ENCODE assay signal across 19 cellular contexts in the genomic region with DNA sequence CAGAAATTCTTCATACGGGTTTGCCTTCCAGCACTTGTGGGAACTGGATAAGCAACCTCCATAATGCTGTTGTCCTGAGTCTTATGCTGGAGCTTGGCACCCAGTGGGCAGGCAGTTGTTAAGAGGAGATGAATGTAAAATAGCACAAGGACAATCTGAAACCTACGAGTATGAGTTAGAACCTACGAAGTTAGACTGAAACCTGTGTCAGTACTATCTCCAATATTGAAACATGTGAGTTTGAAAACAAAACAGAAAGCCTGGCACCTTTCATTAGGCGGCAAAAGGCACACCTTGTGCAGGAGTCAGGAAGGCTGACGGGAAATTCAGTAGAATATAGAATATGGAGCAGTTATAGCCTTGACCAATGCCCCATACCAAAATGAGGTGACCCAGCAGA.
"Had no signal": no experiment of that assay in that cellular context is flagged by ENCODE, and none has a peak within 500 bp of the region (broad histone marks: within the 10 kb centered on the region; RNA-seq: fewer than 3 reads in every experiment).

No MANE protein-coding gene starts in this region.

- H3K27ac Mint-ChIP-seq: naive thymus-derived CD8-positive, alpha-beta T cell had no signal

- H3K4me3 ChIP-seq: dorsolateral prefrontal cortex, esophagus muscularis mucosa, gastrocnemius medialis, heart right ventricle, mucosa of descending colon, ovary, smooth muscle cell had no signal

- H3K36me3 Mint-ChIP-seq: naive thymus-derived CD8-positive, alpha-beta T cell had no signal

- H3K4me3 Mint-ChIP-seq: naive thymus-derived CD8-positive, alpha-beta T cell had no signal

- H3K4me2 ChIP-seq: smooth muscle cell had no signal

- H3K4me1 ChIP-seq: esophagus muscularis mucosa, gastrocnemius medialis, heart right ventricle had no signal

- H3K9me3 ChIP-seq: esophagus muscularis mucosa, gastrocnemius medialis, heart right ventricle, mucosa of descending colon, ovary had no signal

- ATAC-seq: gastrocnemius medialis; heart right ventricle; left lobe of liver; mucosa of descending colon; naive thymus-derived CD8-positive, alpha-beta T cell; right cardiac atrium had no signal

- H3K36me3 ChIP-seq: esophagus muscularis mucosa, gastrocnemius medialis, heart right ventricle, ovary had no signal

- DNase-seq: cortex of kidney; dorsolateral prefrontal cortex; effector memory CD4-positive, alpha-beta T cell; gastrocnemius medialis; heart right ventricle; hypothalamus; mucosa of descending colon; naive thymus-derived CD8-positive, alpha-beta T cell; ovary; right cardiac atrium; stimulated activated CD4-positive, alpha-beta T cell treated with anti-CD3 and anti-CD28 coated beads, Interleukin-2, amount 100 ng/mL, for 48 hours; stimulated activated naive CD4-positive, alpha-beta T cell treated with Interleukin-2 at 50 U/mL for 16 hours; trophoblast cell had no signal

- H3K27ac ChIP-seq: dorsolateral prefrontal cortex, epithelial cell of prostate, esophagus muscularis mucosa, gastrocnemius medialis, heart right ventricle, ovary had no signal

- H3K27me3 Mint-ChIP-seq: naive thymus-derived CD8-positive, alpha-beta T cell had no signal

- FAIRE-seq: endometrium, islet of Langerhans had no signal

- H3K27me3 ChIP-seq: dorsolateral prefrontal cortex, esophagus muscularis mucosa, gastrocnemius medialis, heart right ventricle, ovary had no signal

- H3K4me1 Mint-ChIP-seq: naive thymus-derived CD8-positive, alpha-beta T cell had no signal
